In the genomic region with DNA sequence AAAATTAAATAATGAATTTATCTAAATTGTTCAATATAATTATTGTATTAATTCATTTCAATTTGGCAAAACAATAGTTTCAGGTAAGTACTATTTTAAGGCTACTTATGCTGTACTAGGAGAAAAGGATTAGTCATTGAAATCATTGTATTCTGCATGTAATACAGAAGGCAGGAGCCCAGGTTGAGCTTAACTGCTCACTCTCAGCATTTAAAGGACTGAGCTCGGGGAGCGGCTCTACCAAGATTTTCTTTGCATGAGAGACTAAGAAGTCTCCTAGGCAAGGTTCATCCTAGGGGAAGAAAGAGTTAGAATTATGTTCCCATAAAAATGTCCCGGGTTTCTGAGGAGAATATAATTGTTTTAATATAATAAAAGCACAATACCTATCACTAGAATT, we compare ENCODE assay signal across 29 cellular contexts.
DNase-seq lines count a peak whose midpoint lies in the region; ATAC-seq and TF ChIP-seq lines count a peak whose summit lies in the region.
"Had no signal": no experiment of that assay in that cellular context is flagged by ENCODE, and none has a peak within 500 bp of the region (broad histone marks: within the 10 kb centered on the region; RNA-seq: fewer than 3 reads in every experiment).

No MANE protein-coding gene starts in this region.

- H3K4me3 ChIP-seq in PC-3 (ENCODE audit: low read length) (no peak overlapping the region), right atrium auricular region (no peak overlapping the region)
- H3K4me3 ChIP-seq: A549; BLaER1; BLaER1 treated with 17β-estradiol and CSF1 and Interleukin-3, amounts not matched to agents 10 nM and 100 nM had no signal

- H3F3A ChIP-seq in PC-3 (ENCODE audit: low read length, unreplicated experiment) = no peaks in the 10 kb centered on the region

- intact Hi-C loops in PC-3 (cut with micrococcal nuclease) = no loop called here

- no peaks in the 10 kb centered on the region for H4K20me1 ChIP-seq in PC-3 (ENCODE audit: low read length)
- H4K20me1 ChIP-seq: BLaER1; BLaER1 treated with 17β-estradiol and CSF1 and Interleukin-3, amounts not matched to agents 10 nM and 100 nM had no signal

- H3K27me3 ChIP-seq in PC-3 (ENCODE audit: low read length) (no peaks in the 10 kb centered on the region), right atrium auricular region (no peaks in the 10 kb centered on the region)
- H3K27me3 ChIP-seq: BE2C; BLaER1; BLaER1 treated with 17β-estradiol and CSF1 and Interleukin-3, amounts not matched to agents 10 nM and 100 nM had no signal

- no peak for TF ChIP-seq CTCF in PC-3 (conservative IDR thresholded peaks at IDR 0.05; ENCODE audit: low read depth, low read length)
- no peak for TF ChIP-seq CTCF in right atrium auricular region (IDR thresholded peaks at IDR 0.05)

- no peak overlapping the region for H2AFZ ChIP-seq in PC-3 (ENCODE audit: low read length)

- no peaks in the 10 kb centered on the region for H3K79me2 ChIP-seq in PC-3 (ENCODE audit: low read length)

- CTCF ChIA-PET in PC-3 (lab: Charles Lee) = no interaction called here

- no TSS peak for BruUV-seq in PC-3 (replicated peaks; lab: Mats Ljungman, UMichigan)

- H3K9me2 ChIP-seq in PC-3 (replicated peaks; ENCODE audit: low read length) = no peaks in the 10 kb centered on the region

- H3K36me3 ChIP-seq in PC-3 (ENCODE audit: low read depth, low read length) (no peaks in the 10 kb centered on the region), right atrium auricular region (no peaks in the 10 kb centered on the region)
- H3K36me3 ChIP-seq: BE2C; BLaER1; BLaER1 treated with 17β-estradiol and CSF1 and Interleukin-3, amounts not matched to agents 10 nM and 100 nM had no signal

- no peak for DNase-seq in PC-3
- peak in 6 of 61 donors; percentile 3 to 47 (median 12) for DNase-seq in caudate nucleus (lab: John Stamatoyannopoulos, UW)
- DNase-seq in right atrium auricular region (ENCODE audit: low spot score) = no peak
- DNase-seq: 8988T; ACHN; AML-193; BE2C; C1 segment of cervical spinal cord; Caco-2; Calu3; CD4-positive, alpha-beta memory T cell; CD4-positive, alpha-beta T cell; CD4-positive, CD25-positive, alpha-beta regulatory T cell; CD8-positive, alpha-beta memory T cell; CD8-positive, alpha-beta T cell; COR-L47; DMS 273 treated with DMSO at 0.1 percent for 48 hours; DMS153; DMS53; DMS79; DMS79 treated with DMSO at 0.1 percent for 48 hours; DND-41; EL had no signal

- H3K4me2 ChIP-seq in PC-3 (ENCODE audit: low read length) = no peak overlapping the region
- H3K4me2 ChIP-seq: A549; BLaER1; BLaER1 treated with 17β-estradiol and CSF1 and Interleukin-3, amounts not matched to agents 10 nM and 100 nM had no signal

- no peak overlapping the region for H3K9ac ChIP-seq in PC-3 (ENCODE audit: low read length)
- H3K9ac ChIP-seq: BLaER1; BLaER1 treated with 17β-estradiol and CSF1 and Interleukin-3, amounts not matched to agents 10 nM and 100 nM had no signal

- no peaks in the 10 kb centered on the region for H3K4me1 ChIP-seq in PC-3 (ENCODE audit: insufficient read depth, low read length)
- H3K4me1 ChIP-seq in right atrium auricular region = no peaks in the 10 kb centered on the region
- H3K4me1 ChIP-seq: A549, BE2C, BLaER1, Caco-2 had no signal

- no peak overlapping the region for H3K27ac ChIP-seq in PC-3 (ENCODE audit: low read length)
- H3K27ac ChIP-seq in caudate nucleus (ENCODE audit: low read depth, low read length) = peak overlapping the region; percentile 20
- H3K27ac ChIP-seq in right atrium auricular region = no peak overlapping the region
- H3K27ac ChIP-seq: 22Rv1; A549; BLaER1; BLaER1 treated with 17β-estradiol and CSF1 and Interleukin-3, amounts not matched to agents 10 nM and 100 nM; C4-2B had no signal

- POLR2A ChIA-PET in PC-3 (lab: Charles Lee; ENCODE audit: unreplicated experiment) = no interaction called here

- ATAC-seq in PC-3 (peak; percentile 33; the same call in 1 of the 2 replicates), HG02571 (IDR thresholded peaks at IDR 0.05; ENCODE audit: unreplicated experiment) (no peak)
- ATAC-seq: A549; CD8-positive, alpha-beta T cell had no signal

- H3K9me3 ChIP-seq in PC-3 (ENCODE audit: low read length) (no peaks in the 10 kb centered on the region), right atrium auricular region (no peaks in the 10 kb centered on the region)
- H3K9me3 ChIP-seq: A549; BE2C; BLaER1; BLaER1 treated with 17β-estradiol and CSF1 and Interleukin-3, amounts not matched to agents 10 nM and 100 nM; Caco-2 had no signal
